In the genomic region with DNA sequence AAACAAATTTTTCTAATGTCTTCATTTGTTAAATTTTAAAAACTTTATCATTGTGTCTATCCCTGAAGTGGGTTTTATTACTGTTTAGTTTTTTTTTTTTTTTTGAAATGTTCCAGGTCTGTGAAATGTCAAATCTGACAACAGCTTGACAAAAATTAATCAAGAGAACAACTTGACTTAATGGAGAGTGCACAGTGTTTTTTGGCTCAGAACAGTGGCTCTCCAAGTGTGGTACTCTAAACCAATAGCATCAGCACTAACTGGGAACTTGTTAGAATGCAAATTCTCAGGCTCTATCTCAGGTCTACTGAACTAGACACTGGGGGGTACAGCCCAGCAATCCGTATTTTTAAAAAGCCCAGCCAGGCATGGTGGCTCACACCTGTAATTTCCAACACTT, we compare ENCODE assay signal across 24 cellular contexts. TPM values are rescaled to one million over a fixed set of nuclear protein-coding genes. Genes with fewer than 3 reads are reported as not detected.
A peak's percentile ranks its signal among the peaks of the same experiment; 100 is the strongest.
DNase-seq lines count a peak whose midpoint lies in the region; ATAC-seq, FAIRE-seq and TF ChIP-seq lines count a peak whose summit lies in the region.
"Had no signal": no experiment of that assay in that cellular context is flagged by ENCODE, and none has a peak within 500 bp of the region (broad histone marks: within the 10 kb centered on the region; RNA-seq: fewer than 3 reads in every experiment).

No MANE protein-coding gene starts in this region.

- ATAC-seq in Right ventricle myocardium inferior, result peak; percentile 70
- ATAC-seq in left ventricle myocardium superior, result peak; percentile 78
- ATAC-seq in left cardiac atrium, result no peak
- ATAC-seq: A549 had no signal

- H3K27ac ChIP-seq in right atrium auricular region (no peak overlapping the region), kidney (ENCODE audit: low read depth in 2 of 2, low read length in 2 of 2) (no peak overlapping the region)
- H3K27ac ChIP-seq: BLaER1 treated with 17β-estradiol and CSF1 and Interleukin-3, amounts not matched to agents 10 nM and 100 nM had no signal

- intact Hi-C loops in Right ventricle myocardium inferior (cut with DNase I), result no loop called here
- intact Hi-C loops in left ventricle myocardium superior (cut with micrococcal nuclease), result no loop called here
- intact Hi-C loops in left cardiac atrium (cut with DNase I), result no loop called here
- intact Hi-C loops in kidney (cut with DNase I), result no loop called here

- H3K27me3 ChIP-seq in right atrium auricular region, result no peaks in the 10 kb centered on the region
- H3K27me3 ChIP-seq: BE2C; BLaER1 treated with 17β-estradiol and CSF1 and Interleukin-3, amounts not matched to agents 10 nM and 100 nM had no signal

- no peaks in the 10 kb centered on the region for H3K36me3 ChIP-seq in right atrium auricular region
- H3K36me3 ChIP-seq in kidney (ENCODE audit: control insufficient read depth in 1 of 2, insufficient read depth in 2 of 2, low read length in 2 of 2), result no peaks in the 10 kb centered on the region
- H3K36me3 ChIP-seq: BE2C; BLaER1 treated with 17β-estradiol and CSF1 and Interleukin-3, amounts not matched to agents 10 nM and 100 nM; HAP-1 had no signal

- H3K9me3 ChIP-seq in right atrium auricular region (no peaks in the 10 kb centered on the region), kidney (ENCODE audit: control insufficient read depth in 1 of 2, low read length in 2 of 2) (no peaks in the 10 kb centered on the region)
- H3K9me3 ChIP-seq: A549; BE2C; BLaER1 treated with 17β-estradiol and CSF1 and Interleukin-3, amounts not matched to agents 10 nM and 100 nM; HAP-1 had no signal

- H3K4me3 ChIP-seq in right atrium auricular region (no peak overlapping the region), kidney (ENCODE audit: low read length in 2 of 2) (no peak overlapping the region)
- H3K4me3 ChIP-seq: A549; BLaER1 treated with 17β-estradiol and CSF1 and Interleukin-3, amounts not matched to agents 10 nM and 100 nM; HAP-1 had no signal

- TF ChIP-seq CTCF in right atrium auricular region (IDR thresholded peaks at IDR 0.05) (no peak), kidney (IDR thresholded peaks at IDR 0.05; ENCODE audit: borderline replicate concordance, extremely low read depth, insufficient read depth) (no peak)

- H3K9ac ChIP-seq in kidney (ENCODE audit: low read length in 2 of 2), result no peak overlapping the region
- H3K9ac ChIP-seq: BLaER1 treated with 17β-estradiol and CSF1 and Interleukin-3, amounts not matched to agents 10 nM and 100 nM had no signal

- peaks cover 0 to under 1% of the 10 kb centered on the region in 2 donors for H3K4me1 ChIP-seq in right atrium auricular region
- no peaks in the 10 kb centered on the region for H3K4me1 ChIP-seq in kidney (ENCODE audit: control insufficient read depth in 1 of 2, insufficient read depth in 1 of 2, low read depth in 1 of 2, low read length in 2 of 2)
- H3K4me1 ChIP-seq: BE2C; BLaER1 treated with 17β-estradiol and CSF1 and Interleukin-3, amounts not matched to agents 10 nM and 100 nM; HAP-1 had no signal

- peak; percentile 8 for FAIRE-seq in kidney (lab: Jason Lieb, UNC)
- FAIRE-seq: A549, G401.6, GM12892, H54 had no signal

- DNase-seq in Right ventricle myocardium inferior (ENCODE audit: missing footprints), result no peak
- DNase-seq in right atrium auricular region (ENCODE audit: low spot score), result no peak
- no peak for DNase-seq in left ventricle myocardium superior
- DNase-seq in left cardiac atrium, result no peak
- DNase-seq in kidney, result no peak
- no peak for DNase-seq in NCI-H2029 treated with DMSO at 0.1 percent for 48 hours (lab: John Stamatoyannopoulos, UW)
- DNase-seq in DMS 273 treated with DMSO at 0.1 percent for 48 hours (lab: John Stamatoyannopoulos, UW), result no peak
- DNase-seq: 8988T; ACHN; AML-193; BE2C; Calu3; CD4-positive, alpha-beta T cell; COR-L47; DMS153; DND-41; GOT3; HFFc6 had no signal

RNA-seq across cellular contexts. Expression of gene ATP1B1, which starts 49.2 kb away (rescaled TPM):
- total RNA-seq in Right ventricle myocardium inferior (335 TPM), right atrium auricular region (100 to 1,000 TPM; 200 to 342 TPM), left ventricle myocardium superior (298 TPM), left cardiac atrium (100 to 1,000 TPM; 177 to 272 TPM), kidney (686 TPM)
- 1,441 TPM for polyA plus RNA-seq in kidney (ENCODE audit: insufficient read depth, low read depth, low replicate concordance)

Comparison
In these comparisons a context has a peak if more than half of its experiments do, and no peak if none do; other contexts are left out.
1. ATAC-seq: peak in Right ventricle myocardium inferior (single experiment) and left ventricle myocardium superior (single experiment); none in left cardiac atrium (0 of 2).